14 cellular contexts compared by ENCODE assay signal in genomic region chr9:130785940-130786500, GRCh38. TPM values are rescaled to one million over a fixed set of nuclear protein-coding genes. Genes with fewer than 3 reads are reported as not detected.
DNase-seq lines count a peak whose midpoint lies in the region; ATAC-seq, FAIRE-seq and TF ChIP-seq lines count a peak whose summit lies in the region.
"Had no signal": no experiment of that assay in that cellular context is flagged by ENCODE, and none has a peak within 500 bp of the region (broad histone marks: within the 10 kb centered on the region; RNA-seq: fewer than 3 reads in every experiment).

No MANE protein-coding gene starts in this region.

- ATAC-seq in K562 (peak; percentile 63), left cardiac atrium (peak; percentile 31 to 50), GM19452 (IDR thresholded peaks at IDR 0.05; ENCODE audit: unreplicated experiment) (no peak), GM21526 (IDR thresholded peaks at IDR 0.05; ENCODE audit: low FRiP score, unreplicated experiment) (no peak)
- ATAC-seq: A549 had no signal

- H3K14ac ChIP-seq in H9 (ENCODE audit: insufficient read depth, low read length): no peak overlapping the region

- H3K56ac ChIP-seq in H9 (ENCODE audit: insufficient read length, low read depth, low read length): no peak overlapping the region

- peaks cover 8% of the 10 kb centered on the region for H3K9me1 ChIP-seq in K562 (ENCODE audit: control insufficient read depth, insufficient read depth, low read length)

- H3K4me3 Mint-ChIP-seq in H9: no peak overlapping the region
- no peak overlapping the region for H3K4me3 Mint-ChIP-seq in progenitor cell of endocrine pancreas (ENCODE audit: low read depth)

- H3K4me1 Mint-ChIP-seq in H9 (peaks cover 16 to 22% of the 10 kb centered on the region in 2 experiments; a peak in 3 of 4 replicates), progenitor cell of endocrine pancreas (ENCODE audit: low read depth) (peaks cover 40% of the 10 kb centered on the region)

- H3K36me3 ChIP-seq in K562 (ENCODE audit: control insufficient read depth, insufficient read depth, low read length) (peaks cover 37% of the 10 kb centered on the region; the same call in 2 of the 3 replicates), thyroid gland (no peaks in the 10 kb centered on the region)
- H3K36me3 ChIP-seq: HAP-1 had no signal

- no peak overlapping the region for H3T11ph ChIP-seq in H9 (ENCODE audit: low read length)

- no peak overlapping the region for H2BK12ac ChIP-seq in H9 (ENCODE audit: insufficient read length, low read depth, low read length)

- no peak overlapping the region for H2BK20ac ChIP-seq in H9 (ENCODE audit: low read depth, low read length, poor library complexity, severe bottlenecking)

- H3K36me3 Mint-ChIP-seq in H9 (ENCODE audit: insufficient read depth in 1 of 3, low read depth in 3 of 3) (peaks cover 12 to 20% (median 14%) of the 10 kb centered on the region in 3 experiments), progenitor cell of endocrine pancreas (ENCODE audit: insufficient read depth) (peaks cover 9% of the 10 kb centered on the region)

- no peak for TF ChIP-seq RAD21 in K562 (CRISPR knock-in tag; conservative IDR thresholded peaks at IDR 0.05 in 1 of 2, IDR thresholded peaks at IDR 0.05 in 1 of 2)

- no peak overlapping the region for H2AK5ac ChIP-seq in H9 (ENCODE audit: insufficient read length, low read length)

- no peak overlapping the region for H3K18ac ChIP-seq in H9 (ENCODE audit: insufficient read length, low read depth, low read length)

- peak overlapping the region; percentile 50 to 75 (median 52); a peak in 4 of 7 replicates for H3K27ac Mint-ChIP-seq in H9
- peak overlapping the region; percentile 70 for H3K27ac Mint-ChIP-seq in progenitor cell of endocrine pancreas

- no peaks in the 10 kb centered on the region for H3K79me1 ChIP-seq in H9 (ENCODE audit: insufficient read depth, low read depth, low read length, poor library complexity, severe bottlenecking)

- intact Hi-C loops in K562 (cut with micrococcal nuclease): no loop called here
- intact Hi-C loops in left cardiac atrium (cut with DNase I): no loop called here
- intact Hi-C loops in thyroid gland (cut with DNase I): no loop called here

- H3K9me3 ChIP-seq in H9 (ENCODE audit: control insufficient read depth, low read depth, low read length): peaks cover 3% of the 10 kb centered on the region
- H3K9me3 ChIP-seq in K562 (replicated peaks; ENCODE audit: control insufficient read depth, insufficient read depth, low read depth, low read length): peaks cover 16% of the 10 kb centered on the region
- H3K9me3 ChIP-seq in thyroid gland: no peaks in the 10 kb centered on the region
- H3K9me3 ChIP-seq: HAP-1 had no signal

- POLR2A ChIA-PET in K562 (lab: Yijun Ruan, JAX): interaction anchor here (0.6 to 7.4 kb wide), 19 partner anchors 11 to 104 kb away, joined by 3 to 42 read pairs (median 5); no protein-coding TSS in a partner anchor

- no peak for FAIRE-seq in K562 (lab: Jason Lieb, UNC)
- FAIRE-seq: A549 had no signal

- DNase-seq in H9 (no peak), K562 (ENCODE audit: extremely low read depth in 1 of 4, low spot score in 3 of 4) (peak in 2 of 4 experiments; percentile 71 to 80), left cardiac atrium (no peak), progenitor cell of endocrine pancreas (ENCODE audit: low spot score, unreplicated experiment) (no peak), thyroid gland (no peak), NCI-H146 (lab: John Stamatoyannopoulos, UW) (no peak)
- DNase-seq: NCI-H1694 treated with DMSO at 0.1 percent for 48 hours, NCI-H748 treated with DMSO at 0.1 percent for 48 hours, PC-9 had no signal

- no peak overlapping the region for H3K23ac ChIP-seq in H9 (ENCODE audit: insufficient read length, low read depth, low read length)

- no peak overlapping the region for H3K9ac ChIP-seq in H9 (ENCODE audit: extremely low read depth, insufficient read length, low read length)
- H3K9ac ChIP-seq in K562 (ENCODE audit: insufficient read depth in 1 of 2, low read depth in 2 of 2, low read length in 2 of 2): peak overlapping the region in 1 of 2 experiments; percentile 15; a peak in 2 of 4 replicates

- CTCF ChIA-PET in K562 (lab: Yijun Ruan, JAX; ENCODE audit: low intra/inter-chr PET ratio): interaction anchor here (0.5 to 0.6 kb wide), 2 partner anchors 17 to 65 kb away, joined by 3 to 4 read pairs; no protein-coding TSS in a partner anchor

- no peak overlapping the region for H4K91ac ChIP-seq in H9 (ENCODE audit: insufficient read length, low read depth, low read length)

- in situ Hi-C loops in K562 (cut with MboI): no loop called here

- no peak for TF ChIP-seq CTCF in H9 (conservative IDR thresholded peaks at IDR 0.05)
- TF ChIP-seq CTCF in K562 (IDR thresholded peaks at IDR 0.05 in 2 of 3, conservative IDR thresholded peaks at IDR 0.05 in 1 of 3; ENCODE audit: insufficient read depth in 2 of 3, low read depth in 1 of 3, low read length in 3 of 3): no peak
- TF ChIP-seq CTCF in progenitor cell of endocrine pancreas (IDR thresholded peaks at IDR 0.05; ENCODE audit: unreplicated experiment): no peak
- no peak for TF ChIP-seq CTCF in thyroid gland (IDR thresholded peaks at IDR 0.05)

- no peak overlapping the region for H2BK5ac ChIP-seq in H9 (ENCODE audit: insufficient read length, low read length)

- no peak overlapping the region for H3K4ac ChIP-seq in H9 (ENCODE audit: low read depth, low read length)

- H3K4me1 ChIP-seq in H9 (ENCODE audit: insufficient read depth, low read length) (no peaks in the 10 kb centered on the region), K562 (replicated peaks in 1 of 2; ENCODE audit: control insufficient read depth in 2 of 2, insufficient read depth in 2 of 2, low read length in 2 of 2) (peaks cover 0 to 6% of the 10 kb centered on the region in 2 experiments; a peak in 2 of 5 replicates), thyroid gland (peaks cover 22 to 36% of the 10 kb centered on the region in 2 donors)

- H3K27ac ChIP-seq in H9 (ENCODE audit: insufficient read length, low read depth, low read length) (no peak overlapping the region), K562 (ENCODE audit: extremely low read depth, low read depth, low read length) (no peak overlapping the region), thyroid gland (no peak overlapping the region)
- H3K27ac ChIP-seq: C4-2B, PC-9 had no signal

- H3K27me3 ChIP-seq in H9 (ENCODE audit: insufficient read depth, low read length) (no peaks in the 10 kb centered on the region), K562 (ENCODE audit: control insufficient read depth in 2 of 2, insufficient read depth in 2 of 2, low read length in 2 of 2) (no peaks in the 10 kb centered on the region), thyroid gland (no peaks in the 10 kb centered on the region)

- WGBS in H9 (ENCODE audit: extremely low coverage, insufficient read length, low lambda C conversion rate): no CpG with 5 or more reads among the region's 6 CpGs
- WGBS in K562 (ENCODE audit: insufficient coverage, low coverage, missing lambda C conversion rate): 50% methylated on average over 6 of the region's 6 CpGs
- 82 to 88% methylated on average over 6 of the region's 6 CpGs for WGBS in thyroid gland, 2 donors

- H2BK120ac ChIP-seq in H9 (ENCODE audit: low read depth, low read length, poor library complexity, severe bottlenecking): no peak overlapping the region

- no peak overlapping the region for H4K5ac ChIP-seq in H9 (ENCODE audit: insufficient read length, low read depth, low read length)

- no peaks in the 10 kb centered on the region for H3K23me2 ChIP-seq in H9 (ENCODE audit: insufficient read length, low read depth, low read length, poor library complexity, severe bottlenecking)

- TF ChIP-seq POLR2A in K562 (conservative IDR thresholded peaks at IDR 0.05): no peak
- TF ChIP-seq POLR2A in thyroid gland (IDR thresholded peaks at IDR 0.05): no peak

- H3K4me2 ChIP-seq in H9 (ENCODE audit: insufficient read depth, insufficient read length, low read length) (no peak overlapping the region), K562 (ENCODE audit: insufficient read depth, low read length) (no peak overlapping the region)
- H3K4me2 ChIP-seq: A549, PC-9 had no signal

- H3K27me3 Mint-ChIP-seq in H9 (ENCODE audit: low read depth) (no peaks in the 10 kb centered on the region), progenitor cell of endocrine pancreas (no peaks in the 10 kb centered on the region)

- no peaks in the 10 kb centered on the region for H4K20me1 ChIP-seq in H9 (ENCODE audit: control insufficient read depth, insufficient read depth, insufficient read length)
- no peaks in the 10 kb centered on the region; the same call in 1 of the 2 replicates for H4K20me1 ChIP-seq in K562 (replicated peaks; ENCODE audit: control insufficient read depth, insufficient read depth, low read length)

- H2BK15ac ChIP-seq in H9 (ENCODE audit: low read depth, low read length): no peak overlapping the region

- H3K79me2 ChIP-seq in H9 (ENCODE audit: insufficient read depth, low read length): peaks cover 2% of the 10 kb centered on the region; the same call in 1 of the 2 replicates
- H3K79me2 ChIP-seq in K562 (ENCODE audit: control insufficient read depth, insufficient read depth, low read length): no peaks in the 10 kb centered on the region

- no peak overlapping the region for H4K8ac ChIP-seq in H9 (replicated peaks; ENCODE audit: insufficient read length, low read depth, low read length)

- TF ChIP-seq EP300 in K562 (IDR thresholded peaks at IDR 0.05; ENCODE audit: low read length): no peak

- H2AFZ ChIP-seq in H9 (ENCODE audit: low read length): no peak overlapping the region
- H2AFZ ChIP-seq in K562 (ENCODE audit: low read depth, low read length): no peak overlapping the region
- H2AFZ ChIP-seq: PC-9 had no signal

- BruUV-seq in K562 (replicated peaks; lab: Mats Ljungman, UMichigan): no TSS peak

- peaks cover 16% of the 10 kb centered on the region in 2 experiments for H3K9me3 Mint-ChIP-seq in H9
- peaks cover 18% of the 10 kb centered on the region for H3K9me3 Mint-ChIP-seq in progenitor cell of endocrine pancreas (ENCODE audit: low read depth)

- H3K4me3 ChIP-seq in K562: no peak overlapping the region
- H3K4me3 ChIP-seq in thyroid gland (replicated peaks in 1 of 3): no peak overlapping the region
- H3K4me3 ChIP-seq: A549, HAP-1, PC-9 had no signal

RNA-seq across cellular contexts. Expression of gene ABL1, which starts 49.0 kb away (rescaled TPM):
- total RNA-seq in H9 (2021) (79.4 and 83.6 TPM in 2 replicates), K562 (2014; rRNA removed) (45.1 and 61.3 TPM in 2 replicates), K562 (2014; rRNA removed; fragmentation: Illumina TruSeq; extraction: Trizol) (28.6 and 30.2 TPM in 2 replicates), K562 (2015; rRNA removed; fragmentation: Illumina TruSeq; extraction: Trizol) (37.8 and 41.0 TPM in 2 replicates), K562 (2021) (124 and 130 TPM in 2 replicates), left cardiac atrium (10 to 100 TPM; 40.8 to 55.4 TPM), progenitor cell of endocrine pancreas (113 TPM in 2 replicates), thyroid gland (10 to 100 TPM; 60.3 to 97.0 (median 79.8) TPM)
- 105 and 142 TPM in 2 replicates for total RNA-seq in K562 (2011; cell fraction: chromatin; rRNA removed; ENCODE audit: low replicate concordance)
- total RNA-seq in K562 (2011; cell fraction: nucleolus; rRNA removed): 81.7 and 83.9 TPM in 2 replicates
- 75.2 and 77.0 TPM in 2 replicates for total RNA-seq in K562 (2011; cell fraction: nucleoplasm; rRNA removed)
- polyA plus RNA-seq in K562 (2011; rRNA removed) (26.0 and 35.7 TPM in 2 replicates), K562 (2014; fragmentation: Illumina TruSeq; extraction: Trizol) (64.0 and 77.9 TPM in 2 replicates), K562 (2014; fragmentation: Nextera tagmentation; extraction: Ambion mirVana) (1 to 10 TPM; 1.5 to 1.6 TPM), K562 (2014; rRNA removed) (59.7 and 60.0 TPM in 2 replicates)
- 44.5 and 48.8 TPM in 2 replicates for polyA plus RNA-seq in K562 (2011; cell fraction: cytosol; rRNA removed)
- 51.1 and 57.1 TPM in 2 replicates for polyA plus RNA-seq in K562 (2011; cell fraction: nucleus; rRNA removed)
- 65.2 and 79.7 TPM in 2 replicates for polyA plus RNA-seq in K562 (2012)
- 64.2 and 66.3 TPM in 2 replicates for polyA minus RNA-seq in K562 (2011; rRNA and poly(A)+ RNA removed)
- 93.5 and 149 TPM in 2 replicates for polyA minus RNA-seq in K562 (2011; cell fraction: cytosol; rRNA and poly(A)+ RNA removed)
- 21.7 and 40.1 TPM in 2 replicates for polyA minus RNA-seq in K562 (2011; cell fraction: nucleus; rRNA and poly(A)+ RNA removed)

Comparison
In these comparisons a context has a peak if more than half of its experiments do, and no peak if none do; other contexts are left out.
1. ATAC-seq: peak in K562 (single experiment) and left cardiac atrium (2 of 2); none in GM19452 (single experiment) and GM21526 (single experiment).